In the genomic region with DNA sequence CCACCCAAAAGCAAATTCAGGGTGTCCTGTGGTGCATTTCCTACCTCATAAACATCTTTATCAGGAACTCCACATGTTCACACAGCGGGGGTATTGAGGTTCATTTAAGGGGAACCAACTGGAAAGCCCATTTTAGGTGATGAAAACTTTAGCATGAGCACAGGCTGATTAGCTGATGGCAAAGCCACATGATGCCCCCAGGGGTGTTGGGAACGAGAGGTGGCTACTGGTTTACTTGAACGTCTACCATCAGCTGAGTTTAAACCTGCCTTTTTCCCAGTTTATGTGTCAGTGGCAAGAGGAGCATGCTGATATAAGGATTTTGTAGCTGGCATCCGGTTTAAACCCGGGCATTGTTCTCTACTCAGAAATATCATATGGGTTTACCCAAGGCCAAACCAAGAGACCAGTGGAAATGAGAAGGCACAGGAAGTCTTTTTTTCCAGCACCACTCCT, we compare ENCODE assay signal across 1 cellular context.
TF ChIP-seq lines count a peak whose summit lies in the region.

No MANE protein-coding gene starts in this region.

TF ChIP-seq in K562, 482 proteins besides CTCF, POLR2A, EP300 and RAD21 (continued from another document and continues in another):
- TF ChIP-seq, protein P1, sequence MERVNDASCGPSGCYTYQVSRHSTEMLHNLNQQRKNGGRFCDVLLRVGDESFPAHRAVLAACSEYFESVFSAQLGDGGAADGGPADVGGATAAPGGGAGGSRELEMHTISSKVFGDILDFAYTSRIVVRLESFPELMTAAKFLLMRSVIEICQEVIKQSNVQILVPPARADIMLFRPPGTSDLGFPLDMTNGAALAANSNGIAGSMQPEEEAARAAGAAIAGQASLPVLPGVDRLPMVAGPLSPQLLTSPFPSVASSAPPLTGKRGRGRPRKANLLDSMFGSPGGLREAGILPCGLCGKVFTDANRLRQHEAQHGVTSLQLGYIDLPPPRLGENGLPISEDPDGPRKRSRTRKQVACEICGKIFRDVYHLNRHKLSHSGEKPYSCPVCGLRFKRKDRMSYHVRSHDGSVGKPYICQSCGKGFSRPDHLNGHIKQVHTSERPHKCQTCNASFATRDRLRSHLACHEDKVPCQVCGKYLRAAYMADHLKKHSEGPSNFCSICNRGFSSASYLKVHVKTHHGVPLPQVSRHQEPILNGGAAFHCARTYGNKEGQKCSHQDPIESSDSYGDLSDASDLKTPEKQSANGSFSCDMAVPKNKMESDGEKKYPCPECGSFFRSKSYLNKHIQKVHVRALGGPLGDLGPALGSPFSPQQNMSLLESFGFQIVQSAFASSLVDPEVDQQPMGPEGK (CRISPR knock-in tag; IDR thresholded peaks at IDR 0.05; ENCODE audit: borderline replicate concordance): no peak
- TF ChIP-seq, protein P2, sequence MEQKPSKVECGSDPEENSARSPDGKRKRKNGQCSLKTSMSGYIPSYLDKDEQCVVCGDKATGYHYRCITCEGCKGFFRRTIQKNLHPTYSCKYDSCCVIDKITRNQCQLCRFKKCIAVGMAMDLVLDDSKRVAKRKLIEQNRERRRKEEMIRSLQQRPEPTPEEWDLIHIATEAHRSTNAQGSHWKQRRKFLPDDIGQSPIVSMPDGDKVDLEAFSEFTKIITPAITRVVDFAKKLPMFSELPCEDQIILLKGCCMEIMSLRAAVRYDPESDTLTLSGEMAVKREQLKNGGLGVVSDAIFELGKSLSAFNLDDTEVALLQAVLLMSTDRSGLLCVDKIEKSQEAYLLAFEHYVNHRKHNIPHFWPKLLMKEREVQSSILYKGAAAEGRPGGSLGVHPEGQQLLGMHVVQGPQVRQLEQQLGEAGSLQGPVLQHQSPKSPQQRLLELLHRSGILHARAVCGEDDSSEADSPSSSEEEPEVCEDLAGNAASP (IDR thresholded peaks at IDR 0.05): peak; percentile 64
- TF ChIP-seq TAF7 (tag; IDR thresholded peaks at IDR 0.05): no peak
- no peak for TF ChIP-seq ZNF239 (CRISPR knock-in tag; IDR thresholded peaks at IDR 0.05)
- TF ChIP-seq, protein P3, sequence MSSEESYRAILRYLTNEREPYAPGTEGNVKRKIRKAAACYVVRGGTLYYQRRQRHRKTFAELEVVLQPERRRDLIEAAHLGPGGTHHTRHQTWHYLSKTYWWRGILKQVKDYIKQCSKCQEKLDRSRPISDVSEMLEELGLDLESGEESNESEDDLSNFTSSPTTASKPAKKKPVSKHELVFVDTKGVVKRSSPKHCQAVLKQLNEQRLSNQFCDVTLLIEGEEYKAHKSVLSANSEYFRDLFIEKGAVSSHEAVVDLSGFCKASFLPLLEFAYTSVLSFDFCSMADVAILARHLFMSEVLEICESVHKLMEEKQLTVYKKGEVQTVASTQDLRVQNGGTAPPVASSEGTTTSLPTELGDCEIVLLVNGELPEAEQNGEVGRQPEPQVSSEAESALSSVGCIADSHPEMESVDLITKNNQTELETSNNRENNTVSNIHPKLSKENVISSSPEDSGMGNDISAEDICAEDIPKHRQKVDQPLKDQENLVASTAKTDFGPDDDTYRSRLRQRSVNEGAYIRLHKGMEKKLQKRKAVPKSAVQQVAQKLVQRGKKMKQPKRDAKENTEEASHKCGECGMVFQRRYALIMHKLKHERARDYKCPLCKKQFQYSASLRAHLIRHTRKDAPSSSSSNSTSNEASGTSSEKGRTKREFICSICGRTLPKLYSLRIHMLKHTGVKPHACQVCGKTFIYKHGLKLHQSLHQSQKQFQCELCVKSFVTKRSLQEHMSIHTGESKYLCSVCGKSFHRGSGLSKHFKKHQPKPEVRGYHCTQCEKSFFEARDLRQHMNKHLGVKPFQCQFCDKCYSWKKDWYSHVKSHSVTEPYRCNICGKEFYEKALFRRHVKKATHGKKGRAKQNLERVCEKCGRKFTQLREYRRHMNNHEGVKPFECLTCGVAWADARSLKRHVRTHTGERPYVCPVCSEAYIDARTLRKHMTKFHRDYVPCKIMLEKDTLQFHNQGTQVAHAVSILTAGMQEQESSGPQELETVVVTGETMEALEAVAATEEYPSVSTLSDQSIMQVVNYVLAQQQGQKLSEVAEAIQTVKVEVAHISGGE (CRISPR knock-in tag; IDR thresholded peaks at IDR 0.05): peak in 1 of 3 experiments; percentile 71; a peak in 2 of 6 replicates
- TF ChIP-seq SIX5 (IDR thresholded peaks at IDR 0.05; ENCODE audit: borderline replicate concordance in 1 of 2, insufficient read depth in 1 of 2, low read depth in 1 of 2, low read length in 2 of 2): no peak
- TF ChIP-seq RCOR1 (IDR thresholded peaks at IDR 0.05; ENCODE audit: borderline replicate concordance in 1 of 2, low read depth in 2 of 2, low read length in 2 of 2): no peak
- TF ChIP-seq HDAC8 (tag; IDR thresholded peaks at IDR 0.05): no peak
- no peak for TF ChIP-seq ZBED1 (IDR thresholded peaks at IDR 0.05)
- TF ChIP-seq, protein P4, sequence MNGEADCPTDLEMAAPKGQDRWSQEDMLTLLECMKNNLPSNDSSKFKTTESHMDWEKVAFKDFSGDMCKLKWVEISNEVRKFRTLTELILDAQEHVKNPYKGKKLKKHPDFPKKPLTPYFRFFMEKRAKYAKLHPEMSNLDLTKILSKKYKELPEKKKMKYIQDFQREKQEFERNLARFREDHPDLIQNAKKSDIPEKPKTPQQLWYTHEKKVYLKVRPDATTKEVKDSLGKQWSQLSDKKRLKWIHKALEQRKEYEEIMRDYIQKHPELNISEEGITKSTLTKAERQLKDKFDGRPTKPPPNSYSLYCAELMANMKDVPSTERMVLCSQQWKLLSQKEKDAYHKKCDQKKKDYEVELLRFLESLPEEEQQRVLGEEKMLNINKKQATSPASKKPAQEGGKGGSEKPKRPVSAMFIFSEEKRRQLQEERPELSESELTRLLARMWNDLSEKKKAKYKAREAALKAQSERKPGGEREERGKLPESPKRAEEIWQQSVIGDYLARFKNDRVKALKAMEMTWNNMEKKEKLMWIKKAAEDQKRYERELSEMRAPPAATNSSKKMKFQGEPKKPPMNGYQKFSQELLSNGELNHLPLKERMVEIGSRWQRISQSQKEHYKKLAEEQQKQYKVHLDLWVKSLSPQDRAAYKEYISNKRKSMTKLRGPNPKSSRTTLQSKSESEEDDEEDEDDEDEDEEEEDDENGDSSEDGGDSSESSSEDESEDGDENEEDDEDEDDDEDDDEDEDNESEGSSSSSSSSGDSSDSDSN (IDR thresholded peaks at IDR 0.05; ENCODE audit: borderline replicate concordance in 1 of 2, low read depth in 2 of 2, low read length in 2 of 2): no peak
- no peak for TF ChIP-seq KAT8 (IDR thresholded peaks at IDR 0.05; ENCODE audit: low read depth)
- TF ChIP-seq KAT7 (CRISPR knock-in tag; IDR thresholded peaks at IDR 0.05; ENCODE audit: borderline replicate concordance): no peak
- TF ChIP-seq ZNF695 (CRISPR knock-in tag; IDR thresholded peaks at IDR 0.05): no peak
- TF ChIP-seq ZNF551 (CRISPR knock-in tag; IDR thresholded peaks at IDR 0.05): no peak
- no peak for TF ChIP-seq NFATC3 (IDR thresholded peaks at IDR 0.05)
- TF ChIP-seq, protein P5, sequence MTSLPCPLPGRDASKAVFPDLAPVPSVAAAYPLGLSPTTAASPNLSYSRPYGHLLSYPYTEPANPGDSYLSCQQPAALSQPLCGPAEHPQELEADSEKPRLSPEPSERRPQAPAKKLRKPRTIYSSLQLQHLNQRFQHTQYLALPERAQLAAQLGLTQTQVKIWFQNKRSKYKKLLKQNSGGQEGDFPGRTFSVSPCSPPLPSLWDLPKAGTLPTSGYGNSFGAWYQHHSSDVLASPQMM (CRISPR knock-in tag; IDR thresholded peaks at IDR 0.05): no peak
- TF ChIP-seq ZNF24 (IDR thresholded peaks at IDR 0.05): 0 out of 2 replicates have a peak, but pooled peaks have one; percentile 42
- no peak for TF ChIP-seq PHF20 (IDR thresholded peaks at IDR 0.05; ENCODE audit: partially characterized antibody)
- no peak for TF ChIP-seq ZNF3 (CRISPR knock-in tag; IDR thresholded peaks at IDR 0.05)
- no peak for TF ChIP-seq ZNF121 (CRISPR knock-in tag; conservative IDR thresholded peaks at IDR 0.05)
- TF ChIP-seq KDM4B (IDR thresholded peaks at IDR 0.05; ENCODE audit: borderline replicate concordance in 2 of 2, low read depth in 1 of 2): no peak
- TF ChIP-seq ZNF311 (CRISPR knock-in tag; IDR thresholded peaks at IDR 0.05): no peak
- no peak for TF ChIP-seq DNMT1 (IDR thresholded peaks at IDR 0.05)
- no peak for TF ChIP-seq ZNF445 (CRISPR knock-in tag; IDR thresholded peaks at IDR 0.05; ENCODE audit: low read depth)
- TF ChIP-seq, protein P6, sequence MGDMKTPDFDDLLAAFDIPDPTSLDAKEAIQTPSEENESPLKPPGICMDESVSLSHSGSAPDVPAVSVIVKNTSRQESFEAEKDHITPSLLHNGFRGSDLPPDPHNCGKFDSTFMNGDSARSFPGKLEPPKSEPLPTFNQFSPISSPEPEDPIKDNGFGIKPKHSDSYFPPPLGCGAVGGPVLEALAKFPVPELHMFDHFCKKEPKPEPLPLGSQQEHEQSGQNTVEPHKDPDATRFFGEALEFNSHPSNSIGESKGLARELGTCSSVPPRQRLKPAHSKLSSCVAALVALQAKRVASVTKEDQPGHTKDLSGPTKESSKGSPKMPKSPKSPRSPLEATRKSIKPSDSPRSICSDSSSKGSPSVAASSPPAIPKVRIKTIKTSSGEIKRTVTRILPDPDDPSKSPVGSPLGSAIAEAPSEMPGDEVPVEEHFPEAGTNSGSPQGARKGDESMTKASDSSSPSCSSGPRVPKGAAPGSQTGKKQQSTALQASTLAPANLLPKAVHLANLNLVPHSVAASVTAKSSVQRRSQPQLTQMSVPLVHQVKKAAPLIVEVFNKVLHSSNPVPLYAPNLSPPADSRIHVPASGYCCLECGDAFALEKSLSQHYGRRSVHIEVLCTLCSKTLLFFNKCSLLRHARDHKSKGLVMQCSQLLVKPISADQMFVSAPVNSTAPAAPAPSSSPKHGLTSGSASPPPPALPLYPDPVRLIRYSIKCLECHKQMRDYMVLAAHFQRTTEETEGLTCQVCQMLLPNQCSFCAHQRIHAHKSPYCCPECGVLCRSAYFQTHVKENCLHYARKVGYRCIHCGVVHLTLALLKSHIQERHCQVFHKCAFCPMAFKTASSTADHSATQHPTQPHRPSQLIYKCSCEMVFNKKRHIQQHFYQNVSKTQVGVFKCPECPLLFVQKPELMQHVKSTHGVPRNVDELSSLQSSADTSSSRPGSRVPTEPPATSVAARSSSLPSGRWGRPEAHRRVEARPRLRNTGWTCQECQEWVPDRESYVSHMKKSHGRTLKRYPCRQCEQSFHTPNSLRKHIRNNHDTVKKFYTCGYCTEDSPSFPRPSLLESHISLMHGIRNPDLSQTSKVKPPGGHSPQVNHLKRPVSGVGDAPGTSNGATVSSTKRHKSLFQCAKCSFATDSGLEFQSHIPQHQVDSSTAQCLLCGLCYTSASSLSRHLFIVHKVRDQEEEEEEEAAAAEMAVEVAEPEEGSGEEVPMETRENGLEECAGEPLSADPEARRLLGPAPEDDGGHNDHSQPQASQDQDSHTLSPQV (IDR thresholded peaks at IDR 0.05): peak; percentile 68
- TF ChIP-seq CHCHD3 (CRISPR knock-in tag; IDR thresholded peaks at IDR 0.05): no peak
- TF ChIP-seq ZNF41 (CRISPR knock-in tag; conservative IDR thresholded peaks at IDR 0.05): no peak
- TF ChIP-seq TAL1 (IDR thresholded peaks at IDR 0.05): peak; percentile 76
- no peak for TF ChIP-seq ZNF384 (IDR thresholded peaks at IDR 0.05; ENCODE audit: low read depth, low read length)
- TF ChIP-seq, protein P7, sequence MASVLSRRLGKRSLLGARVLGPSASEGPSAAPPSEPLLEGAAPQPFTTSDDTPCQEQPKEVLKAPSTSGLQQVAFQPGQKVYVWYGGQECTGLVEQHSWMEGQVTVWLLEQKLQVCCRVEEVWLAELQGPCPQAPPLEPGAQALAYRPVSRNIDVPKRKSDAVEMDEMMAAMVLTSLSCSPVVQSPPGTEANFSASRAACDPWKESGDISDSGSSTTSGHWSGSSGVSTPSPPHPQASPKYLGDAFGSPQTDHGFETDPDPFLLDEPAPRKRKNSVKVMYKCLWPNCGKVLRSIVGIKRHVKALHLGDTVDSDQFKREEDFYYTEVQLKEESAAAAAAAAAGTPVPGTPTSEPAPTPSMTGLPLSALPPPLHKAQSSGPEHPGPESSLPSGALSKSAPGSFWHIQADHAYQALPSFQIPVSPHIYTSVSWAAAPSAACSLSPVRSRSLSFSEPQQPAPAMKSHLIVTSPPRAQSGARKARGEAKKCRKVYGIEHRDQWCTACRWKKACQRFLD (CRISPR knock-in tag; IDR thresholded peaks at IDR 0.05): peak; percentile 49; the same call in 1 of the 2 replicates
- no peak for TF ChIP-seq GTF2A2 (tag; IDR thresholded peaks at IDR 0.05)
- no peak for TF ChIP-seq ZNF76 (CRISPR knock-in tag; IDR thresholded peaks at IDR 0.05; ENCODE audit: borderline replicate concordance)
- no peak for TF ChIP-seq ARHGAP35 (IDR thresholded peaks at IDR 0.05; ENCODE audit: partially characterized antibody)
- TF ChIP-seq WHSC1 (IDR thresholded peaks at IDR 0.05; ENCODE audit: low read length): no peak
- TF ChIP-seq, protein P8, sequence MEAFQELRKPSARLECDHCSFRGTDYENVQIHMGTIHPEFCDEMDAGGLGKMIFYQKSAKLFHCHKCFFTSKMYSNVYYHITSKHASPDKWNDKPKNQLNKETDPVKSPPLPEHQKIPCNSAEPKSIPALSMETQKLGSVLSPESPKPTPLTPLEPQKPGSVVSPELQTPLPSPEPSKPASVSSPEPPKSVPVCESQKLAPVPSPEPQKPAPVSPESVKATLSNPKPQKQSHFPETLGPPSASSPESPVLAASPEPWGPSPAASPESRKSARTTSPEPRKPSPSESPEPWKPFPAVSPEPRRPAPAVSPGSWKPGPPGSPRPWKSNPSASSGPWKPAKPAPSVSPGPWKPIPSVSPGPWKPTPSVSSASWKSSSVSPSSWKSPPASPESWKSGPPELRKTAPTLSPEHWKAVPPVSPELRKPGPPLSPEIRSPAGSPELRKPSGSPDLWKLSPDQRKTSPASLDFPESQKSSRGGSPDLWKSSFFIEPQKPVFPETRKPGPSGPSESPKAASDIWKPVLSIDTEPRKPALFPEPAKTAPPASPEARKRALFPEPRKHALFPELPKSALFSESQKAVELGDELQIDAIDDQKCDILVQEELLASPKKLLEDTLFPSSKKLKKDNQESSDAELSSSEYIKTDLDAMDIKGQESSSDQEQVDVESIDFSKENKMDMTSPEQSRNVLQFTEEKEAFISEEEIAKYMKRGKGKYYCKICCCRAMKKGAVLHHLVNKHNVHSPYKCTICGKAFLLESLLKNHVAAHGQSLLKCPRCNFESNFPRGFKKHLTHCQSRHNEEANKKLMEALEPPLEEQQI (IDR thresholded peaks at IDR 0.05): no peak
- no peak for TF ChIP-seq SRSF7 (optimal IDR thresholded peaks at IDR 0.05; ENCODE audit: low read depth, low read length)
- TF ChIP-seq SP2 (IDR thresholded peaks at IDR 0.05; ENCODE audit: extremely low read depth, low read depth, low read length, poor library complexity, severe bottlenecking): no peak
- TF ChIP-seq E2F3 (CRISPR knock-in tag; IDR thresholded peaks at IDR 0.05): no peak
- no peak for TF ChIP-seq ZNF589 (CRISPR knock-in tag; IDR thresholded peaks at IDR 0.05; ENCODE audit: low read depth)
